28 cellular contexts compared by ENCODE assay signal in the genomic region with DNA sequence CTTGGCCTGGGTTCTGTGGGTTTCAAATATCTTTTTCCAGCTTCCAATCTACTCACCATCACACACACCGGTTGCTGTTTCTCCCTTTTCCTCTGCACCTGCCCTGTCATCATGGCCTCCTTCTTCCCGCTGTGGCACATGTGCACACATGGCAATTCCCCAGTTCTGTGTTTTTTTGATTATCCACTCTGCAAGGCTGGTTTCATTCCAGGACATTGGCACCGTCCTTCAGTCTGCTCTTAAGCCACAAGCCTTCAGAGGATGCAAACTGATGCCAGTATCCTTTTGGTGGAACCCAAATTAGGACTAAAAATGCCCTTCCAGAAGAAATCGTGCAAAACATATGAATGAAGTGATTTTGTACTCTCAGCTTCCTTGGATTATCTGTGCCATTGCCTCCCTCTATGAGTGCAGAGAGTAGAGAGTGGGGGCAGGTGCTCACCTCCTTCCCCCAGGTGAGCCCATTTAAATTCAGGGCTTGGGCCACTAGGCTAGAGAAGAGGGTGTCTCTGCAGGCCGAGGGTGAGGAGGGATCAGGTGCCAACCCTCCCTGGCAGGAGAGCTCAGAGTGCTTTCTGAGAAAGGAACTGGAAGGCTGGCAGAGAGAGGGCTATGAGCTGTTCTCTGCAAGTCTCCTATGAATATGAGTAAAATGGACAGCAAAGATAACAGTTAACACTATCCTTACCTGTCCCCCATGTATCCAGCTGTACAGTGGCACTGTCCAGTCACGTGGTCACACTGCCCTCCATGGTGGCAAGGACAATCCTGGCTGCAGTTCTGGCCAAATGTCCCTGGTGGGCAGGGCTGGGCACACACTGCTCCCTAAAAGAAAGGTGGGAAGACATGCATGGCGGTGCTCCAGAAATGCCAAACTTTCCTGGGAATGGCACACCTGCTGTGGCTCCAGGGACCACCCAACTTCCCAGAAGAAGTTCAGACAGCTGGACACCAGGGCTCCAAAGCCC.
DNase-seq lines count a peak whose midpoint lies in the region; ATAC-seq, FAIRE-seq and TF ChIP-seq lines count a peak whose summit lies in the region.
"Had no signal": no experiment of that assay in that cellular context is flagged by ENCODE, and none has a peak within 500 bp of the region (broad histone marks: within the 10 kb centered on the region; RNA-seq: fewer than 3 reads in every experiment).

No MANE protein-coding gene starts in this region.

- H3K56ac ChIP-seq in mesendoderm (ENCODE audit: low read length) = peak overlapping the region; percentile 25

- BruUV-seq in Caco-2 (replicated peaks; lab: Mats Ljungman, UMichigan) (no TSS peak), K562 (replicated peaks; lab: Mats Ljungman, UMichigan) (no TSS peak)

- no peak overlapping the region for H3K4me3 Mint-ChIP-seq in Caco-2 (ENCODE audit: unreplicated experiment)
- H3K4me3 Mint-ChIP-seq in GM23338 = no peak overlapping the region
- H3K4me3 Mint-ChIP-seq: CD14-positive monocyte; CD8-positive, alpha-beta memory T cell had no signal

- H3K4me3 ChIP-seq in Caco-2 (ENCODE audit: low read depth, low read length) (no peak overlapping the region), GM23338 (no peak overlapping the region), K562 (no peak overlapping the region), mesendoderm (ENCODE audit: low read length) (no peak overlapping the region), ascending aorta (no peak overlapping the region)
- H3K4me3 ChIP-seq: PC-9, SJSA1 had no signal

- H3K27me3 Mint-ChIP-seq in Caco-2 (ENCODE audit: insufficient read depth, unreplicated experiment) (peaks cover 9% of the 10 kb centered on the region), GM23338 (ENCODE audit: insufficient read depth, low read depth, poor library complexity) (peaks cover 10% of the 10 kb centered on the region)

- H2BK120ac ChIP-seq in mesendoderm (ENCODE audit: low read depth, low read length) = no peak overlapping the region

- H3K4me1 ChIP-seq in Caco-2 = no peaks in the 10 kb centered on the region
- H3K4me1 ChIP-seq in GM23338 (ENCODE audit: insufficient read depth) = peaks cover 8% of the 10 kb centered on the region
- peaks cover 0 to 21% of the 10 kb centered on the region in 2 experiments; a peak in 3 of 5 replicates for H3K4me1 ChIP-seq in K562 (replicated peaks in 1 of 2; ENCODE audit: control insufficient read depth in 2 of 2, insufficient read depth in 2 of 2, low read length in 2 of 2)
- H3K4me1 ChIP-seq in mesendoderm (ENCODE audit: control insufficient read depth, low read depth, low read length) = no peaks in the 10 kb centered on the region
- H3K4me1 ChIP-seq in ascending aorta = no peaks in the 10 kb centered on the region
- H3K4me1 ChIP-seq: BE2C, SJSA1 had no signal

- no peak for FAIRE-seq in K562 (lab: Jason Lieb, UNC)
- FAIRE-seq: D721Med, GM12891, GM19239, H54, HTR-8/SVneo had no signal

- no peak overlapping the region for H2AK5ac ChIP-seq in mesendoderm (ENCODE audit: low read length)

- no peak overlapping the region for H2BK5ac ChIP-seq in mesendoderm (ENCODE audit: low read length)

- no peaks in the 10 kb centered on the region for H3K9me2 ChIP-seq in GM23338 (ENCODE audit: insufficient read depth)

- TF ChIP-seq CTCF in Caco-2 (IDR thresholded peaks at IDR 0.05; ENCODE audit: insufficient read depth in 1 of 2, low read depth in 1 of 2, low read length in 1 of 2, severe bottlenecking in 1 of 2, unreplicated experiment in 1 of 2) (no peak), GM23338 (conservative IDR thresholded peaks at IDR 0.05; ENCODE audit: low read depth in 2 of 2) (no peak), K562 (IDR thresholded peaks at IDR 0.05 in 2 of 3, conservative IDR thresholded peaks at IDR 0.05 in 1 of 3; ENCODE audit: insufficient read depth in 2 of 3, low read depth in 1 of 3, low read length in 3 of 3) (no peak), ascending aorta (IDR thresholded peaks at IDR 0.05) (no peak)

- TF ChIP-seq POLR2A in K562 (conservative IDR thresholded peaks at IDR 0.05) = no peak

- no peak overlapping the region for H3K18ac ChIP-seq in mesendoderm (ENCODE audit: low read length)

- H2AFZ ChIP-seq in GM23338 = no peak overlapping the region
- H2AFZ ChIP-seq in K562 (ENCODE audit: low read depth, low read length) = no peak overlapping the region
- H2AFZ ChIP-seq: PC-9 had no signal

- no peak for ATAC-seq in GM23338
- no peak for ATAC-seq in K562
- ATAC-seq in HG03108 (IDR thresholded peaks at IDR 0.05; ENCODE audit: unreplicated experiment) = no peak

- intact Hi-C loops in Caco-2 (cut with micrococcal nuclease; ENCODE audit: unreplicated experiment) (no loop called here), K562 (cut with micrococcal nuclease) (loop anchor here (10.0 kb wide), 1 partner anchor 355 kb away; a partner anchor contains a TSS), ascending aorta (cut with DNase I) (no loop called here)

- 13% methylated on average over 7 of the region's 7 CpGs for WGBS in K562 (ENCODE audit: insufficient coverage, low coverage, missing lambda C conversion rate)
- WGBS in mesendoderm (ENCODE audit: extremely low coverage, insufficient coverage, low lambda C conversion rate) = no CpG with 5 or more reads among the region's 7 CpGs

- H2BK15ac ChIP-seq in mesendoderm (replicated peaks; ENCODE audit: low read depth) = no peak overlapping the region

- H3K9me3 Mint-ChIP-seq in Caco-2 (ENCODE audit: unreplicated experiment) (peaks cover 10% of the 10 kb centered on the region), GM23338 (no peaks in the 10 kb centered on the region; the same call in 2 of the 3 replicates)
- H3K9me3 Mint-ChIP-seq: CD14-positive monocyte; CD8-positive, alpha-beta memory T cell had no signal

- DNase-seq in Caco-2 (no peak), GM23338 (ENCODE audit: low spot score) (no peak), K562 (ENCODE audit: extremely low read depth in 1 of 4, low spot score in 3 of 4) (no peak), mesendoderm (no peak), COLO668 (lab: John Stamatoyannopoulos, UW; ENCODE audit: unreplicated experiment) (no peak), NCI-H1048 (lab: John Stamatoyannopoulos, UW) (no peak), ascending aorta (ENCODE audit: low spot score in 2 of 2) (no peak)
- DNase-seq: ACHN; BE2C; CD8-positive, alpha-beta memory T cell; GF-D8; NCI-H1092; NCI-H1417 treated with DMSO at 0.1 percent for 48 hours; NCI-H1694 treated with DMSO at 0.1 percent for 48 hours; NCI-H2081; NCI-H524; NCI-H748 treated with DMSO at 0.1 percent for 48 hours; PC-9; Right ventricle myocardium superior had no signal

- H3K23ac ChIP-seq in mesendoderm (ENCODE audit: low read length) = peak overlapping the region; percentile 19

- H3K27ac ChIP-seq in GM23338 (ENCODE audit: low read depth) (no peak overlapping the region), K562 (ENCODE audit: extremely low read depth, low read depth, low read length) (no peak overlapping the region; the same call in 2 of the 3 replicates), mesendoderm (ENCODE audit: low read depth, low read length) (no peak overlapping the region), ascending aorta (no peak overlapping the region)
- H3K27ac ChIP-seq: KMS-11, PC-9, SJSA1 had no signal

- H4K8ac ChIP-seq in mesendoderm (ENCODE audit: low read depth, low read length) = no peak overlapping the region

- no peak for TF ChIP-seq RAD21 in K562 (CRISPR knock-in tag; conservative IDR thresholded peaks at IDR 0.05 in 1 of 2, IDR thresholded peaks at IDR 0.05 in 1 of 2)

- no peaks in the 10 kb centered on the region for H3K79me2 ChIP-seq in GM23338 (replicated peaks; ENCODE audit: insufficient read depth)
- no peaks in the 10 kb centered on the region for H3K79me2 ChIP-seq in K562 (ENCODE audit: control insufficient read depth, insufficient read depth, low read length)
- no peaks in the 10 kb centered on the region for H3K79me2 ChIP-seq in mesendoderm (ENCODE audit: control insufficient read depth, insufficient read depth, low read length)

- peaks cover 6% of the 10 kb centered on the region for H3K4me1 Mint-ChIP-seq in Caco-2 (ENCODE audit: low read depth, unreplicated experiment)
- peaks cover 26% of the 10 kb centered on the region for H3K4me1 Mint-ChIP-seq in GM23338
- H3K4me1 Mint-ChIP-seq: CD14-positive monocyte; CD8-positive, alpha-beta memory T cell had no signal

- H3K79me1 ChIP-seq in mesendoderm (ENCODE audit: low read length) = no peaks in the 10 kb centered on the region

- H3F3A ChIP-seq in GM23338 (replicated peaks; ENCODE audit: low read depth) = no peaks in the 10 kb centered on the region

- H3K27me3 ChIP-seq in Caco-2 (replicated peaks; ENCODE audit: control insufficient read depth, insufficient read depth, low read length) (no peaks in the 10 kb centered on the region; the same call in 1 of the 2 replicates), GM23338 (ENCODE audit: insufficient read depth) (no peaks in the 10 kb centered on the region), K562 (ENCODE audit: control insufficient read depth in 2 of 2, insufficient read depth in 2 of 2, low read length in 2 of 2) (peaks cover 7 to 37% of the 10 kb centered on the region in 2 experiments; a peak in 3 of 5 replicates), mesendoderm (ENCODE audit: insufficient read depth, low read length, poor library complexity) (no peaks in the 10 kb centered on the region), ascending aorta (no peaks in the 10 kb centered on the region)
- H3K27me3 ChIP-seq: BE2C had no signal

- no peak overlapping the region for H3K4ac ChIP-seq in mesendoderm (ENCODE audit: low read depth, low read length)

- H3K9me1 ChIP-seq in K562 (ENCODE audit: control insufficient read depth, insufficient read depth, low read length) = no peaks in the 10 kb centered on the region

- H3K36me3 ChIP-seq in Caco-2 (ENCODE audit: control insufficient read depth, insufficient read depth, low read length) (no peaks in the 10 kb centered on the region), GM23338 (ENCODE audit: insufficient read depth) (no peaks in the 10 kb centered on the region), K562 (ENCODE audit: control insufficient read depth, insufficient read depth, low read length) (no peaks in the 10 kb centered on the region), mesendoderm (ENCODE audit: control insufficient read depth, insufficient read depth, low read length) (no peaks in the 10 kb centered on the region), ascending aorta (no peaks in the 10 kb centered on the region)
- H3K36me3 ChIP-seq: BE2C, SJSA1 had no signal

- H3K9me3 ChIP-seq in Caco-2 (no peaks in the 10 kb centered on the region), K562 (replicated peaks; ENCODE audit: control insufficient read depth, insufficient read depth, low read depth, low read length) (no peaks in the 10 kb centered on the region), ascending aorta (no peaks in the 10 kb centered on the region)
- H3K9me3 ChIP-seq: BE2C, SJSA1 had no signal

- H3K4me2 ChIP-seq in GM23338 (no peak overlapping the region), K562 (ENCODE audit: insufficient read depth, low read length) (peak overlapping the region; percentile 58; the same call in 1 of the 2 replicates), mesendoderm (ENCODE audit: low read length) (no peak overlapping the region)
- H3K4me2 ChIP-seq: KMS-11, PC-9 had no signal

- H3K27ac Mint-ChIP-seq in Caco-2 (ENCODE audit: unreplicated experiment) (peak overlapping the region; percentile 69), GM23338 (peak overlapping the region; percentile 22; the same call in 1 of the 2 replicates)
- H3K27ac Mint-ChIP-seq: CD14-positive monocyte had no signal

- CTCF ChIA-PET in Caco-2 (lab: Charles Lee) = no interaction called here
- CTCF ChIA-PET in K562 (lab: Yijun Ruan, JAX; ENCODE audit: low intra/inter-chr PET ratio) = no interaction called here

- H4K20me1 ChIP-seq in GM23338 (replicated peaks; ENCODE audit: insufficient read depth) (no peaks in the 10 kb centered on the region), K562 (replicated peaks; ENCODE audit: control insufficient read depth, insufficient read depth, low read length) (no peaks in the 10 kb centered on the region; the same call in 1 of the 2 replicates)

- POLR2A ChIA-PET in Caco-2 (lab: Charles Lee) = interaction anchor here (0.6 kb wide), 1 partner anchor 665 kb away, joined by 3 read pairs; a partner anchor contains a TSS
- POLR2A ChIA-PET in K562 (lab: Yijun Ruan, JAX) = interaction anchor here (0.7 to 1.7 kb wide), 4 partner anchors 11 to 297 kb away, joined by 3 to 6 read pairs (median 4); no protein-coding TSS in a partner anchor

- no peak overlapping the region for H4K5ac ChIP-seq in mesendoderm (ENCODE audit: low read length)

- TF ChIP-seq EP300 in K562 (IDR thresholded peaks at IDR 0.05; ENCODE audit: low read length) = no peak

- in situ Hi-C loops in K562 (cut with MboI) = no loop called here

- no peak overlapping the region for H3K9ac ChIP-seq in K562 (ENCODE audit: insufficient read depth in 1 of 2, low read depth in 2 of 2, low read length in 2 of 2)
- no peak overlapping the region for H3K9ac ChIP-seq in mesendoderm (ENCODE audit: low read length)
- H3K9ac ChIP-seq: KMS-11 had no signal

- H3K36me3 Mint-ChIP-seq in Caco-2 (ENCODE audit: insufficient read depth, unreplicated experiment) (peaks cover 6% of the 10 kb centered on the region), GM23338 (ENCODE audit: low read depth) (no peaks in the 10 kb centered on the region)
- H3K36me3 Mint-ChIP-seq: CD14-positive monocyte; CD8-positive, alpha-beta memory T cell had no signal
